11 cellular contexts compared by ENCODE assay signal in genomic region chr17:75512946-75513666, GRCh38. TPM values are rescaled to one million over a fixed set of nuclear protein-coding genes. Genes with fewer than 3 reads are reported as not detected.
DNase-seq lines count a peak whose midpoint lies in the region; ATAC-seq, FAIRE-seq and TF ChIP-seq lines count a peak whose summit lies in the region.
"Had no signal": no experiment of that assay in that cellular context is flagged by ENCODE, and none has a peak within 500 bp of the region (broad histone marks: within the 10 kb centered on the region; RNA-seq: fewer than 3 reads in every experiment).

No MANE protein-coding gene starts in this region.

- intact Hi-C loops in breast epithelium (cut with DNase I; ENCODE audit: low total_unique reads) (no loop called here), HepG2 (cut with micrococcal nuclease; ENCODE audit: unreplicated experiment) (loop anchor here (5.0 kb wide), 1 partner anchor 56 kb away; the partner anchor contains the start of gene TMEM94)

- BruUV-seq in HepG2 (replicated peaks; lab: Mats Ljungman, UMichigan) = no TSS peak

- WGBS in HepG2 (ENCODE audit: low lambda C conversion rate) = 78% methylated on average over 9 of the region's 9 CpGs

- H3K27ac ChIP-seq in breast epithelium = peak overlapping the region; percentile 92 to 95
- H3K27ac ChIP-seq in HepG2 (ENCODE audit: extremely low read length, insufficient read depth, low read length) = peak overlapping the region; percentile 73
- H3K27ac ChIP-seq in subcutaneous abdominal adipose tissue (ENCODE audit: low read depth, low read length) = peak overlapping the region; percentile 79
- H3K27ac ChIP-seq: SJSA1 had no signal

- H3K27me3 ChIP-seq in breast epithelium (no peaks in the 10 kb centered on the region), HepG2 (ENCODE audit: control insufficient read depth in 1 of 2, insufficient read depth in 2 of 2, low read length in 2 of 2) (no peaks in the 10 kb centered on the region; a peak in 1 of 5 replicates), subcutaneous abdominal adipose tissue (ENCODE audit: control insufficient read depth in 5 of 5, insufficient read depth in 4 of 5, low read length in 5 of 5) (no peaks in the 10 kb centered on the region)
- H3K27me3 ChIP-seq: SJSA1 had no signal

- DNase-seq in HCEC 1CT (peak; percentile 15), breast epithelium (ENCODE audit: low spot score in 2 of 2) (no peak), HepG2 (ENCODE audit: low spot score) (no peak), NK-92 (lab: John Stamatoyannopoulos, UW; ENCODE audit: unreplicated experiment) (no peak), RCC 7860 (ENCODE audit: low spot score) (no peak)
- no peak for DNase-seq in stimulated activated CD4-positive, alpha-beta T cell treated with anti-CD3 and anti-CD28 coated beads, Interleukin-4, amount 100 ng/mL, for 4 hours
- DNase-seq: hippocampal formation had no signal

- peak overlapping the region; percentile 91 for H3K4me2 ChIP-seq in HepG2 (ENCODE audit: low read depth, low read length)

- FAIRE-seq in HepG2 (lab: Jason Lieb, UNC) (peak; percentile 42), RCC 7860 (lab: Jason Lieb, UNC) (no peak)

- H3K4me1 ChIP-seq in breast epithelium (peaks cover 8 to 28% of the 10 kb centered on the region in 2 donors), HepG2 (ENCODE audit: insufficient read depth, low read length) (peaks cover 70% of the 10 kb centered on the region), subcutaneous abdominal adipose tissue (ENCODE audit: control insufficient read depth in 5 of 5, insufficient read depth in 5 of 5, low read length in 5 of 5) (peaks cover 5 to 85% (median 67%) of the 10 kb centered on the region in 5 donors)

- no peak for TF ChIP-seq RAD21 in HepG2 (CRISPR knock-in tag; IDR thresholded peaks at IDR 0.05)

- H3K9me3 ChIP-seq in breast epithelium (no peaks in the 10 kb centered on the region), HepG2 (ENCODE audit: low read length) (no peaks in the 10 kb centered on the region), subcutaneous abdominal adipose tissue (ENCODE audit: control insufficient read depth in 5 of 5, low read length in 5 of 5) (no peaks in the 10 kb centered on the region)

- POLR2A ChIA-PET in HepG2 (lab: Yijun Ruan, JAX) = interaction anchor here (0.7 to 2.1 kb wide), 7 partner anchors 13 to 313 kb away, joined by 4 to 18 read pairs (median 5); partner anchors contain the start of gene LLGL2

- no peak for TF ChIP-seq CTCF in breast epithelium (IDR thresholded peaks at IDR 0.05)
- no peak for TF ChIP-seq CTCF in HepG2 (CRISPR knock-in tag; IDR thresholded peaks at IDR 0.05)

- TF ChIP-seq POLR2A in breast epithelium (IDR thresholded peaks at IDR 0.05) (no peak), HepG2 (IDR thresholded peaks at IDR 0.05; ENCODE audit: insufficient read depth in 1 of 2, low read depth in 2 of 2, low read length in 2 of 2) (no peak)

- ATAC-seq in HepG2 = no peak
- no peak for ATAC-seq in GM18502 (IDR thresholded peaks at IDR 0.05; ENCODE audit: poor library complexity, unreplicated experiment)
- ATAC-seq: stimulated activated effector memory CD8-positive, alpha-beta T cell treated with anti-CD3 and anti-CD28 coated beads, Interleukin-12 subunit alpha, Interleukin-12 subunit beta, amount 100 ng/mL, for 72 hours had no signal

- H3K9ac ChIP-seq in HepG2 (ENCODE audit: insufficient read depth, low read depth, low read length) (no peak overlapping the region; the same call in 1 of the 2 replicates), subcutaneous abdominal adipose tissue (ENCODE audit: low read length in 5 of 5) (peak overlapping the region in 3 of 5 donors; percentile 56 to 88 (median 58))

- no peaks in the 10 kb centered on the region for H3K36me3 ChIP-seq in breast epithelium
- H3K36me3 ChIP-seq in HepG2 (replicated peaks in 1 of 2; ENCODE audit: control insufficient read depth in 1 of 2, insufficient read depth in 2 of 2, low read length in 2 of 2) = no peaks in the 10 kb centered on the region; a peak in 3 of 5 replicates
- H3K36me3 ChIP-seq in subcutaneous abdominal adipose tissue (ENCODE audit: control insufficient read depth in 5 of 5, insufficient read depth in 5 of 5, low read length in 5 of 5) = peaks cover 0 to 33% (median 13%) of the 10 kb centered on the region in 5 donors

- no peak for TF ChIP-seq EP300 in HepG2 (IDR thresholded peaks at IDR 0.05; ENCODE audit: low read depth in 2 of 2, low read length in 2 of 2)
- TF ChIP-seq EP300 in HepG2 (CRISPR knock-in tag; IDR thresholded peaks at IDR 0.05; ENCODE audit: borderline replicate concordance) = no peak

- in situ Hi-C loops in HepG2 (cut with HindIII; ENCODE audit: extremely low pct_ligation_motif_present, low pct_unique_long_range_greater_than_20kb) = no loop called here

- H3K4me3 ChIP-seq in breast epithelium (peak overlapping the region; percentile 89 to 94 (median 91)), HepG2 (replicated peaks in 1 of 3; ENCODE audit: insufficient read depth in 1 of 3, low read depth in 2 of 3, low read length in 3 of 3) (peak overlapping the region in 1 of 3 experiments; percentile 79; a peak in 3 of 6 replicates), subcutaneous abdominal adipose tissue (ENCODE audit: low read depth in 1 of 5, low read length in 5 of 5) (peak overlapping the region; percentile 62 to 92 (median 81))

- H4K20me1 ChIP-seq in HepG2 (ENCODE audit: insufficient read depth, low read length) = peaks cover 10% of the 10 kb centered on the region; the same call in 1 of the 2 replicates

- H3K79me2 ChIP-seq in HepG2 (ENCODE audit: insufficient read depth, low read length) = peaks cover 10% of the 10 kb centered on the region

- CTCF ChIA-PET in HepG2 (lab: Yijun Ruan, JAX; ENCODE audit: low intra/inter-chr PET ratio, low total read pairs) = no interaction called here

- no peak overlapping the region for H2AFZ ChIP-seq in HepG2 (ENCODE audit: low read length)

RNA-seq across cellular contexts. Expression of gene CASKIN2, which starts 2.2 kb away (rescaled TPM):
- total RNA-seq in breast epithelium = 10 to 100 TPM in 2 of 3 donors, 1 to 10 TPM in 1; 10.0 to 23.3 (median 14.6) TPM
- 5.2 and 10.6 TPM in 2 replicates for total RNA-seq in HepG2 (2016; rRNA removed; fragmentation: Illumina TruSeq; extraction: Trizol)
- total RNA-seq in HepG2 (2016; cell fraction: cytosol; rRNA removed; fragmentation: Illumina TruSeq; extraction: Trizol; ENCODE audit: low read depth) = 1.5 and 1.8 TPM in 2 replicates
- total RNA-seq in HepG2 (2016; cell fraction: insoluble cytoplasmic fraction; rRNA removed; fragmentation: Illumina TruSeq; extraction: Trizol) = 4.9 and 7.5 TPM in 2 replicates
- total RNA-seq in HepG2 (2016; cell fraction: membrane; rRNA removed; fragmentation: Illumina TruSeq; extraction: Trizol) = 3.4 and 4.1 TPM in 2 replicates
- total RNA-seq in HepG2 (2016; cell fraction: nucleus; rRNA removed; fragmentation: Illumina TruSeq; extraction: Trizol) = 6.8 and 8.0 TPM in 2 replicates
- 6.8 and 7.8 TPM in 2 replicates for polyA plus RNA-seq in HepG2 (2011; rRNA removed)
- polyA plus RNA-seq in HepG2 (2011; cell fraction: cytosol; rRNA removed) = 1.9 and 2.2 TPM in 2 replicates
- polyA plus RNA-seq in HepG2 (2011; cell fraction: nucleus; rRNA removed) = 23.6 and 26.5 TPM in 2 replicates
- 6.2 and 9.6 TPM in 2 replicates for polyA plus RNA-seq in HepG2 (2012)
- 0.61 and 0.68 TPM in 2 replicates for polyA plus RNA-seq in HepG2 (2016; cell fraction: cytosol; fragmentation: Illumina TruSeq; extraction: Trizol; ENCODE audit: low read depth)
- 4.4 and 7.0 TPM in 2 replicates for polyA plus RNA-seq in HepG2 (2016; cell fraction: insoluble cytoplasmic fraction; fragmentation: Illumina TruSeq; extraction: Trizol; ENCODE audit: low read depth)
- polyA plus RNA-seq in HepG2 (2016; cell fraction: membrane; fragmentation: Illumina TruSeq; extraction: Trizol; ENCODE audit: low read depth) = 1.6 and 1.8 TPM in 2 replicates
- polyA plus RNA-seq in HepG2 (2016; cell fraction: nucleus; fragmentation: Illumina TruSeq; extraction: Trizol; ENCODE audit: insufficient read depth, low read depth) = 16.3 and 16.6 TPM in 2 replicates
- 11.8 and 14.9 TPM in 2 replicates for polyA minus RNA-seq in HepG2 (2011; rRNA and poly(A)+ RNA removed; ENCODE audit: low replicate concordance)
- 4.9 and 5.0 TPM in 2 replicates for polyA minus RNA-seq in HepG2 (2011; cell fraction: cytosol; rRNA and poly(A)+ RNA removed)
- polyA minus RNA-seq in HepG2 (2011; cell fraction: nucleus; rRNA and poly(A)+ RNA removed) = 17.0 and 20.4 TPM in 2 replicates

RNA-seq across cellular contexts. Expression of gene TSEN54, which starts 3.2 kb away (rescaled TPM):
- total RNA-seq in breast epithelium (10 to 100 TPM; 18.4 to 34.7 (median 31.2) TPM), HepG2 (2016; rRNA removed; fragmentation: Illumina TruSeq; extraction: Trizol) (43.6 and 62.9 TPM in 2 replicates)
- total RNA-seq in HepG2 (2016; cell fraction: cytosol; rRNA removed; fragmentation: Illumina TruSeq; extraction: Trizol; ENCODE audit: low read depth) = 20.6 and 23.0 TPM in 2 replicates
- 44.0 and 64.1 TPM in 2 replicates for total RNA-seq in HepG2 (2016; cell fraction: insoluble cytoplasmic fraction; rRNA removed; fragmentation: Illumina TruSeq; extraction: Trizol)
- 44.5 and 45.0 TPM in 2 replicates for total RNA-seq in HepG2 (2016; cell fraction: membrane; rRNA removed; fragmentation: Illumina TruSeq; extraction: Trizol)
- 39.9 and 48.4 TPM in 2 replicates for total RNA-seq in HepG2 (2016; cell fraction: nucleus; rRNA removed; fragmentation: Illumina TruSeq; extraction: Trizol)
- polyA plus RNA-seq in HepG2 (2011; rRNA removed) = 63.3 and 64.4 TPM in 2 replicates
- polyA plus RNA-seq in HepG2 (2011; cell fraction: cytosol; rRNA removed) = 36.2 and 47.1 TPM in 2 replicates
- 87.7 and 89.1 TPM in 2 replicates for polyA plus RNA-seq in HepG2 (2011; cell fraction: nucleus; rRNA removed)
- 22.1 and 34.4 TPM in 2 replicates for polyA plus RNA-seq in HepG2 (2012)
- 20.4 and 20.5 TPM in 2 replicates for polyA plus RNA-seq in HepG2 (2016; cell fraction: cytosol; fragmentation: Illumina TruSeq; extraction: Trizol; ENCODE audit: low read depth)
- 37.7 and 50.5 TPM in 2 replicates for polyA plus RNA-seq in HepG2 (2016; cell fraction: insoluble cytoplasmic fraction; fragmentation: Illumina TruSeq; extraction: Trizol; ENCODE audit: low read depth)
- polyA plus RNA-seq in HepG2 (2016; cell fraction: membrane; fragmentation: Illumina TruSeq; extraction: Trizol; ENCODE audit: low read depth) = 30.9 and 35.9 TPM in 2 replicates
- polyA plus RNA-seq in HepG2 (2016; cell fraction: nucleus; fragmentation: Illumina TruSeq; extraction: Trizol; ENCODE audit: insufficient read depth, low read depth) = 108 and 110 TPM in 2 replicates
- polyA minus RNA-seq in HepG2 (2011; rRNA and poly(A)+ RNA removed; ENCODE audit: low replicate concordance) = 56.0 and 95.0 TPM in 2 replicates
- 11.3 and 14.0 TPM in 2 replicates for polyA minus RNA-seq in HepG2 (2011; cell fraction: cytosol; rRNA and poly(A)+ RNA removed)
- 13.9 and 15.5 TPM in 2 replicates for polyA minus RNA-seq in HepG2 (2011; cell fraction: nucleus; rRNA and poly(A)+ RNA removed)

RNA-seq across cellular contexts. Expression of gene LLGL2, which starts 12.4 kb away (rescaled TPM):
- 10 to 100 TPM in 2 of 3 donors, 1 to 10 TPM in 1; 4.6 to 60.2 (median 52.4) TPM for total RNA-seq in breast epithelium
- 53.9 and 86.7 TPM in 2 replicates for total RNA-seq in HepG2 (2016; rRNA removed; fragmentation: Illumina TruSeq; extraction: Trizol)
- total RNA-seq in HepG2 (2016; cell fraction: cytosol; rRNA removed; fragmentation: Illumina TruSeq; extraction: Trizol; ENCODE audit: low read depth) = 27.2 and 32.8 TPM in 2 replicates
- total RNA-seq in HepG2 (2016; cell fraction: insoluble cytoplasmic fraction; rRNA removed; fragmentation: Illumina TruSeq; extraction: Trizol) = 51.9 and 87.2 TPM in 2 replicates
- 45.8 and 50.7 TPM in 2 replicates for total RNA-seq in HepG2 (2016; cell fraction: membrane; rRNA removed; fragmentation: Illumina TruSeq; extraction: Trizol)
- total RNA-seq in HepG2 (2016; cell fraction: nucleus; rRNA removed; fragmentation: Illumina TruSeq; extraction: Trizol) = 72.1 and 85.8 TPM in 2 replicates
- 83.0 and 109 TPM in 2 replicates for polyA plus RNA-seq in HepG2 (2011; rRNA removed)
- 40.2 and 67.1 TPM in 2 replicates for polyA plus RNA-seq in HepG2 (2011; cell fraction: cytosol; rRNA removed)
- polyA plus RNA-seq in HepG2 (2011; cell fraction: nucleus; rRNA removed) = 384 and 448 TPM in 2 replicates
- polyA plus RNA-seq in HepG2 (2012) = 33.3 and 59.5 TPM in 2 replicates
- polyA plus RNA-seq in HepG2 (2016; cell fraction: cytosol; fragmentation: Illumina TruSeq; extraction: Trizol; ENCODE audit: low read depth) = 23.2 and 28.1 TPM in 2 replicates
- polyA plus RNA-seq in HepG2 (2016; cell fraction: insoluble cytoplasmic fraction; fragmentation: Illumina TruSeq; extraction: Trizol; ENCODE audit: low read depth) = 41.6 and 52.9 TPM in 2 replicates
- polyA plus RNA-seq in HepG2 (2016; cell fraction: membrane; fragmentation: Illumina TruSeq; extraction: Trizol; ENCODE audit: low read depth) = 32.5 and 33.0 TPM in 2 replicates
- polyA plus RNA-seq in HepG2 (2016; cell fraction: nucleus; fragmentation: Illumina TruSeq; extraction: Trizol; ENCODE audit: insufficient read depth, low read depth) = 204 and 230 TPM in 2 replicates
- polyA minus RNA-seq in HepG2 (2011; rRNA and poly(A)+ RNA removed; ENCODE audit: low replicate concordance) = 30.9 and 126 TPM in 2 replicates
- 30.6 and 31.7 TPM in 2 replicates for polyA minus RNA-seq in HepG2 (2011; cell fraction: cytosol; rRNA and poly(A)+ RNA removed)
- 79.4 and 86.0 TPM in 2 replicates for polyA minus RNA-seq in HepG2 (2011; cell fraction: nucleus; rRNA and poly(A)+ RNA removed)

RNA-seq across cellular contexts. Expression of gene TMEM94, which starts 56.7 kb away (rescaled TPM):
- total RNA-seq in breast epithelium (10 to 100 TPM; 45.1 to 62.5 (median 51.1) TPM), HepG2 (2016; rRNA removed; fragmentation: Illumina TruSeq; extraction: Trizol) (20.8 and 32.6 TPM in 2 replicates)
- 26.4 and 26.9 TPM in 2 replicates for total RNA-seq in HepG2 (2016; cell fraction: cytosol; rRNA removed; fragmentation: Illumina TruSeq; extraction: Trizol; ENCODE audit: low read depth)
- 17.2 and 32.1 TPM in 2 replicates for total RNA-seq in HepG2 (2016; cell fraction: insoluble cytoplasmic fraction; rRNA removed; fragmentation: Illumina TruSeq; extraction: Trizol)
- 23.6 and 28.5 TPM in 2 replicates for total RNA-seq in HepG2 (2016; cell fraction: membrane; rRNA removed; fragmentation: Illumina TruSeq; extraction: Trizol)
- total RNA-seq in HepG2 (2016; cell fraction: nucleus; rRNA removed; fragmentation: Illumina TruSeq; extraction: Trizol) = 32.2 and 37.2 TPM in 2 replicates
- polyA plus RNA-seq in HepG2 (2011; rRNA removed) = 134 and 150 TPM in 2 replicates
- 37.1 and 46.4 TPM in 2 replicates for polyA plus RNA-seq in HepG2 (2011; cell fraction: cytosol; rRNA removed)
- polyA plus RNA-seq in HepG2 (2011; cell fraction: nucleus; rRNA removed) = 1,312 and 1,888 TPM in 2 replicates
- polyA plus RNA-seq in HepG2 (2012) = 125 and 137 TPM in 2 replicates
- polyA plus RNA-seq in HepG2 (2016; cell fraction: cytosol; fragmentation: Illumina TruSeq; extraction: Trizol; ENCODE audit: low read depth) = 5.0 and 5.4 TPM in 2 replicates
- 15.7 and 19.0 TPM in 2 replicates for polyA plus RNA-seq in HepG2 (2016; cell fraction: insoluble cytoplasmic fraction; fragmentation: Illumina TruSeq; extraction: Trizol; ENCODE audit: low read depth)
- polyA plus RNA-seq in HepG2 (2016; cell fraction: membrane; fragmentation: Illumina TruSeq; extraction: Trizol; ENCODE audit: low read depth) = 16.7 and 22.4 TPM in 2 replicates
- polyA plus RNA-seq in HepG2 (2016; cell fraction: nucleus; fragmentation: Illumina TruSeq; extraction: Trizol; ENCODE audit: insufficient read depth, low read depth) = 121 and 131 TPM in 2 replicates
- 36.2 and 133 TPM in 2 replicates for polyA minus RNA-seq in HepG2 (2011; rRNA and poly(A)+ RNA removed; ENCODE audit: low replicate concordance)
- polyA minus RNA-seq in HepG2 (2011; cell fraction: cytosol; rRNA and poly(A)+ RNA removed) = 52.6 and 54.1 TPM in 2 replicates
- 148 and 161 TPM in 2 replicates for polyA minus RNA-seq in HepG2 (2011; cell fraction: nucleus; rRNA and poly(A)+ RNA removed)
